In genomic region chr4:83639849-83640493, GRCh38 we compare ENCODE assay signal across 8 cellular contexts.
DNase-seq lines count a peak whose midpoint lies in the region; ATAC-seq and TF ChIP-seq lines count a peak whose summit lies in the region.

No MANE protein-coding gene starts in this region.

- H3K4me1 ChIP-seq in left ventricle myocardium inferior = no peaks in the 10 kb centered on the region

- peak; percentile 9 for DNase-seq in DMS79 (lab: John Stamatoyannopoulos, UW)
- peak; percentile 18 for DNase-seq in SHP77 treated with DMSO at 0.1 percent for 48 hours (lab: John Stamatoyannopoulos, UW)
- DNase-seq in amniotic stem cell (lab: John Stamatoyannopoulos, UW) = peak; percentile 73
- DNase-seq in left ventricle myocardium inferior = no peak
- DNase-seq in sciatic nerve (ENCODE audit: low spot score) = no peak
- no peak for DNase-seq in posterior vena cava (ENCODE audit: low spot score)

- H3K36me3 ChIP-seq in left ventricle myocardium inferior = no peaks in the 10 kb centered on the region

- ATAC-seq in GM21515 (IDR thresholded peaks at IDR 0.05; ENCODE audit: unreplicated experiment) (peak; percentile 69), sciatic nerve (peak; percentile 88)

- peaks cover 5% of the 10 kb centered on the region for H3K27me3 ChIP-seq in left ventricle myocardium inferior (ENCODE audit: low read depth)

- H3K4me3 ChIP-seq in left ventricle myocardium inferior = no peak overlapping the region

- no peak overlapping the region for H3K27ac ChIP-seq in left ventricle myocardium inferior (replicated peaks)

- peak; percentile 73 for TF ChIP-seq CTCF in LNCAP (IDR thresholded peaks at IDR 0.05)
- peak; percentile 88 for TF ChIP-seq CTCF in left ventricle myocardium inferior (IDR thresholded peaks at IDR 0.05; ENCODE audit: borderline replicate concordance)

- H3K9me3 ChIP-seq in left ventricle myocardium inferior (replicated peaks) = no peaks in the 10 kb centered on the region

- intact Hi-C loops in left ventricle myocardium inferior (cut with micrococcal nuclease) (loop anchor here (5.0 to 10.0 kb wide), 2 partner anchors 133 to 865 kb away; no protein-coding TSS in a partner anchor), sciatic nerve (cut with DNase I) (no loop called here), posterior vena cava (cut with DNase I) (loop anchor here (5.0 to 10.0 kb wide), 2 partner anchors 125 to 133 kb away; no protein-coding TSS in a partner anchor)

Comparison
In these comparisons a context has a peak if more than half of its experiments do, and no peak if none do; other contexts are left out.
1. DNase-seq: peak in DMS79 (single experiment), SHP77 treated with DMSO at 0.1 percent for 48 hours (single experiment) and amniotic stem cell (single experiment); none in left ventricle myocardium inferior (single experiment), sciatic nerve (single experiment) and posterior vena cava (single experiment).